Comparison of ENCODE assay signal across 1 cellular context in genomic region chr1:117321680-117322609, GRCh38.
TF ChIP-seq lines count a peak whose summit lies in the region.

No MANE protein-coding gene starts in this region.

TF ChIP-seq in IMR-90, 13 proteins besides CTCF, POLR2A, EP300 and RAD21 (continued from another document):
- TF ChIP-seq RCOR1 (IDR thresholded peaks at IDR 0.05; ENCODE audit: insufficient replicate concordance, low read length) (no peak), FOS (IDR thresholded peaks at IDR 0.05; ENCODE audit: low read depth, low read length) (no peak), USF2 (IDR thresholded peaks at IDR 0.05; ENCODE audit: low read depth, low read length) (no peak), SMC3 (IDR thresholded peaks at IDR 0.05; ENCODE audit: low read depth, low read length) (no peak), RFX5 (IDR thresholded peaks at IDR 0.05; ENCODE audit: low read depth, low read length) (no peak), MAFK (IDR thresholded peaks at IDR 0.05; ENCODE audit: low read depth, low read length) (no peak), NFE2L2 (IDR thresholded peaks at IDR 0.05; ENCODE audit: low read depth, low read length) (no peak), CHD1 (IDR thresholded peaks at IDR 0.05; ENCODE audit: low read depth, low read length) (no peak), MXI1 (IDR thresholded peaks at IDR 0.05; ENCODE audit: borderline replicate concordance, low read depth, low read length) (no peak)
